ENCODE assay signal across 28 cellular contexts in genomic region chr4:47863486-47863885, GRCh38. TPM values are rescaled to one million over a fixed set of nuclear protein-coding genes. Genes with fewer than 3 reads are reported as not detected.
DNase-seq lines count a peak whose midpoint lies in the region; ATAC-seq and TF ChIP-seq lines count a peak whose summit lies in the region.
"Had no signal": no experiment of that assay in that cellular context is flagged by ENCODE, and none has a peak within 500 bp of the region (broad histone marks: within the 10 kb centered on the region; RNA-seq: fewer than 3 reads in every experiment).

No MANE protein-coding gene starts in this region.

- ATAC-seq in GM18873 (IDR thresholded peaks at IDR 0.05; ENCODE audit: low FRiP score, unreplicated experiment), result no peak
- ATAC-seq in GM18519 (IDR thresholded peaks at IDR 0.05; ENCODE audit: low FRiP score, unreplicated experiment), result no peak
- ATAC-seq: A549, HepG2, K562, T-helper 17 cell had no signal

- H3K27me3 ChIP-seq in brain microvascular endothelial cell (replicated peaks), result no peaks in the 10 kb centered on the region
- H3K27me3 ChIP-seq: Peyer's patch had no signal

- H3K27ac ChIP-seq in HEK293 (ENCODE audit: extremely low read depth, low read depth, low read length), result no peak overlapping the region
- peak overlapping the region; percentile 72 for H3K27ac ChIP-seq in brain microvascular endothelial cell
- H3K27ac ChIP-seq: A549, Peyer's patch, SK-N-MC had no signal

- peaks cover 25% of the 10 kb centered on the region for H3K36me3 Mint-ChIP-seq in osteocyte (ENCODE audit: unreplicated experiment)

- POLR2A ChIA-PET in HEK293 (lab: Yijun Ruan, JAX), result interaction anchor here (0.7 kb wide), 1 partner anchor 34 kb away, joined by 3 read pairs; no protein-coding TSS in a partner anchor

- in situ Hi-C loops in brain microvascular endothelial cell (cut with HindIII; ENCODE audit: low pct_ligation_motif_present, low sequenced_read_pairs) (no loop called here), GM13977 (cut with MboI; ENCODE audit: low pct_unique_long_range_greater_than_20kb, low sequenced_read_pairs, unreplicated experiment) (no loop called here)

- no peak overlapping the region for H3K4me3 Mint-ChIP-seq in osteocyte (ENCODE audit: unreplicated experiment)
- H3K4me3 Mint-ChIP-seq: CD4-positive, alpha-beta memory T cell; T-helper 17 cell had no signal

- H3K4me1 Mint-ChIP-seq in osteocyte (ENCODE audit: unreplicated experiment), result peaks cover 45% of the 10 kb centered on the region
- H3K4me1 Mint-ChIP-seq: T-helper 17 cell had no signal

- CTCF ChIA-PET in HEK293 (lab: Yijun Ruan, JAX), result no interaction called here

- no peaks in the 10 kb centered on the region for H3K9me3 ChIP-seq in HEK293 (ENCODE audit: control insufficient read depth, insufficient read depth, low read depth, low read length)
- H3K9me3 ChIP-seq: A549, Peyer's patch had no signal

- H3K4me1 ChIP-seq in HEK293 (ENCODE audit: control insufficient read depth, insufficient read depth, low read length), result no peaks in the 10 kb centered on the region
- H3K4me1 ChIP-seq: A549, Peyer's patch had no signal

- H3K36me3 ChIP-seq in HEK293 (ENCODE audit: control insufficient read depth in 2 of 2, insufficient read depth in 1 of 2, low read length in 2 of 2) (peaks cover 0 to 10% of the 10 kb centered on the region in 2 experiments; a peak in 1 of 3 replicates), brain microvascular endothelial cell (replicated peaks) (no peaks in the 10 kb centered on the region)
- H3K36me3 ChIP-seq: Peyer's patch had no signal

- no peaks in the 10 kb centered on the region for H3K27me3 Mint-ChIP-seq in osteocyte (ENCODE audit: unreplicated experiment)
- H3K27me3 Mint-ChIP-seq: CD4-positive, alpha-beta memory T cell; T-helper 17 cell had no signal

- peaks cover 12% of the 10 kb centered on the region for H3K9me3 Mint-ChIP-seq in osteocyte (ENCODE audit: unreplicated experiment)
- H3K9me3 Mint-ChIP-seq: CD4-positive, alpha-beta memory T cell had no signal

- peak overlapping the region; percentile 81 for H3K27ac Mint-ChIP-seq in osteocyte (ENCODE audit: unreplicated experiment)
- H3K27ac Mint-ChIP-seq: CD4-positive, alpha-beta memory T cell; T-helper 17 cell had no signal

- H3K4me3 ChIP-seq in HEK293 (ENCODE audit: low read depth, low read length) (no peak overlapping the region), brain microvascular endothelial cell (ENCODE audit: low read depth, low read length) (no peak overlapping the region)
- H3K4me3 ChIP-seq: A549, K562, Peyer's patch, SK-N-MC had no signal

- DNase-seq in EL (peak; percentile 41), brain microvascular endothelial cell (peak; percentile 40), osteocyte (ENCODE audit: extremely low spot score, unreplicated experiment) (no peak), activated gamma-delta T cell treated with Interleukin-2 at 50 U/mL for 16 hours (no peak), GM13977 (ENCODE audit: low spot score) (no peak)
- DNase-seq: C1 segment of cervical spinal cord; Calu3; CD4-positive, alpha-beta memory T cell; DMS79 treated with DMSO at 0.1 percent for 48 hours; H7; Kasumi-1; MV-4-11; NCI-H1417; NCI-H1694; NCI-H2029 treated with DMSO at 0.1 percent for 48 hours; NCI-H446 treated with DMSO at 0.1 percent for 48 hours; NCI-H526 treated with DMSO at 0.1 percent for 48 hours; Peyer's patch; SIG-M5; T-helper 17 cell had no signal

- TF ChIP-seq CTCF in HEK293 (tag by site-specific recombination; IDR thresholded peaks at IDR 0.05) (no peak), brain microvascular endothelial cell (IDR thresholded peaks at IDR 0.05; ENCODE audit: low read depth, low read length, missing control alignments) (no peak), osteocyte (IDR thresholded peaks at IDR 0.05) (no peak), GM13977 (IDR thresholded peaks at IDR 0.05; ENCODE audit: extremely low read depth, insufficient read depth, missing control alignments) (no peak)

TF ChIP-seq in HEK293, 187 proteins besides CTCF, POLR2A, EP300 and RAD21:
- TF ChIP-seq BCL11A (tag by site-specific recombination; IDR thresholded peaks at IDR 0.05; ENCODE audit: low read depth) (no peak), PRDM1 (tag by site-specific recombination; IDR thresholded peaks at IDR 0.05) (0 out of 2 replicates have a peak, but pooled peaks have one; percentile 28)

RNA-seq across cellular contexts. Expression of gene CORIN, which starts 25.6 kb away (rescaled TPM):
- total RNA-seq in osteocyte, result 1.6 and 2.6 TPM in 2 replicates
- total RNA-seq: G401 had no signal

RNA-seq across cellular contexts. Expression of gene NFXL1, which starts 50.9 kb away (rescaled TPM):
- total RNA-seq in osteocyte, result 13.4 and 15.5 TPM in 2 replicates

Comparison
In these comparisons a context has a peak if more than half of its experiments do, and no peak if none do; other contexts are left out.
1. DNase-seq: peak in EL (single experiment) and brain microvascular endothelial cell (single experiment); none in osteocyte (single experiment), activated gamma-delta T cell treated with Interleukin-2 at 50 U/mL for 16 hours (single experiment) and GM13977 (single experiment).